14 cellular contexts compared by ENCODE assay signal in the genomic region with DNA sequence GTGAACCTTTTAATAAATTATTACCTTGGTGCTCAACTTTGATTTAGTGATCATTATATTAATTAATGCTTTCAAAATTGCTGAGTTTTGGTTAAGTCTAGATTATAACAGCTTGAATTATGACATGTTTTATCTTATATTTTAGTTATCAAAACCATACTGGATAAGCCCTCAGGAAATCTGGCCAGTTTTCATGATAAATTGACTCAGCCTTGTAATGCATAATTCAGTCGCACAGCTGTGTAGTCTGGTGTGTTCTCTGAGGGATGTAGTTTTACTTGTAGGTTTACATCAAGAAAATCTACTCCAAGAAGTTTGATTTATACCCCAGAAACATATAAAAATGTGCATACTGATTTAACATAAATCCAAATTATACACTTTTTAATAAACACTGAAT.
DNase-seq lines count a peak whose midpoint lies in the region; TF ChIP-seq lines count a peak whose summit lies in the region.
"Had no signal": no experiment of that assay in that cellular context is flagged by ENCODE, and none has a peak within 500 bp of the region (broad histone marks: within the 10 kb centered on the region; RNA-seq: fewer than 3 reads in every experiment).

No MANE protein-coding gene starts in this region.

- DNase-seq in NCI-H226 (peak; percentile 35), amniotic epithelial cell (ENCODE audit: low read depth) (peak; percentile 87), type B pancreatic cell (ENCODE audit: extremely low spot score, unreplicated experiment) (no peak), SK-N-DZ (ENCODE audit: low spot score) (no peak)
- DNase-seq in central memory CD4-positive, alpha-beta T cell: no peak
- DNase-seq: Caco-2; CD4-positive, CD25-positive, alpha-beta regulatory T cell; CD8-positive, alpha-beta T cell; DMS153; DND-41; H9 had no signal

- H3K27me3 Mint-ChIP-seq in nephron (ENCODE audit: low read depth): no peaks in the 10 kb centered on the region
- H3K27me3 Mint-ChIP-seq in type B pancreatic cell: peaks cover 26% of the 10 kb centered on the region
- H3K27me3 Mint-ChIP-seq: B cell; CD4-positive, CD25-positive, alpha-beta regulatory T cell had no signal

- peaks cover 9% of the 10 kb centered on the region for H3K36me3 Mint-ChIP-seq in nephron (ENCODE audit: low read depth)
- no peaks in the 10 kb centered on the region for H3K36me3 Mint-ChIP-seq in type B pancreatic cell
- H3K36me3 Mint-ChIP-seq: CD4-positive, CD25-positive, alpha-beta regulatory T cell; CD8-positive, alpha-beta T cell had no signal

- H3K9me3 Mint-ChIP-seq in nephron (peaks cover 11% of the 10 kb centered on the region), type B pancreatic cell (peaks cover 7% of the 10 kb centered on the region)
- H3K9me3 Mint-ChIP-seq: CD8-positive, alpha-beta T cell had no signal

- no peak for TF ChIP-seq CTCF in nephron (IDR thresholded peaks at IDR 0.05; ENCODE audit: unreplicated experiment in 3 of 3)
- TF ChIP-seq CTCF in type B pancreatic cell (conservative IDR thresholded peaks at IDR 0.05): no peak

- H3K4me3 Mint-ChIP-seq in nephron (peak overlapping the region in 1 of 3 experiments; percentile 5), type B pancreatic cell (no peak overlapping the region)
- H3K4me3 Mint-ChIP-seq: B cell; CD4-positive, CD25-positive, alpha-beta regulatory T cell; CD8-positive, alpha-beta T cell; GM23338; H9 had no signal

- H3K4me1 Mint-ChIP-seq in nephron: peaks cover 67% of the 10 kb centered on the region
- H3K4me1 Mint-ChIP-seq in type B pancreatic cell (ENCODE audit: unreplicated experiment): peaks cover 34% of the 10 kb centered on the region
- H3K4me1 Mint-ChIP-seq: B cell; CD4-positive, CD25-positive, alpha-beta regulatory T cell had no signal

- peak overlapping the region; percentile 34 to 84 (median 70) for H3K27ac Mint-ChIP-seq in nephron
- no peak overlapping the region for H3K27ac Mint-ChIP-seq in type B pancreatic cell
- H3K27ac Mint-ChIP-seq: B cell; CD4-positive, CD25-positive, alpha-beta regulatory T cell; CD8-positive, alpha-beta T cell; GM23338; H9 had no signal

Comparison
In these comparisons a context has a peak if more than half of its experiments do, and no peak if none do; other contexts are left out.
1. DNase-seq: peak in NCI-H226 (single experiment) and amniotic epithelial cell (single experiment); none in type B pancreatic cell (single experiment), central memory CD4-positive, alpha-beta T cell (single experiment) and SK-N-DZ (single experiment).